12 cellular contexts compared by ENCODE assay signal in genomic region chr4:6761540-6762243, GRCh38. TPM values are rescaled to one million over a fixed set of nuclear protein-coding genes. Genes with fewer than 3 reads are reported as not detected.
DNase-seq lines count a peak whose midpoint lies in the region; TF ChIP-seq lines count a peak whose summit lies in the region.
"Had no signal": no experiment of that assay in that cellular context is flagged by ENCODE, and none has a peak within 500 bp of the region (broad histone marks: within the 10 kb centered on the region; RNA-seq: fewer than 3 reads in every experiment).

No MANE protein-coding gene starts in this region.

- no peaks in the 10 kb centered on the region for H3K9me3 Mint-ChIP-seq in nephron progenitor cell
- H3K9me3 Mint-ChIP-seq: WTC11 had no signal

- H3K27ac ChIP-seq in right atrium auricular region = no peak overlapping the region
- H3K27ac ChIP-seq: SK-N-MC had no signal

- H3K4me1 Mint-ChIP-seq in nephron progenitor cell = peaks cover 11% of the 10 kb centered on the region
- H3K4me1 Mint-ChIP-seq: B cell had no signal

- no peaks in the 10 kb centered on the region for H3K36me3 Mint-ChIP-seq in nephron progenitor cell (ENCODE audit: low read depth)
- H3K36me3 Mint-ChIP-seq: WTC11 had no signal

- no peak overlapping the region for H3K4me3 ChIP-seq in right atrium auricular region
- H3K4me3 ChIP-seq: SK-N-MC had no signal

- no peak overlapping the region for H3K27ac Mint-ChIP-seq in nephron progenitor cell
- H3K27ac Mint-ChIP-seq: B cell, WTC11 had no signal

- no peaks in the 10 kb centered on the region for H3K27me3 ChIP-seq in right atrium auricular region

- H3K4me1 ChIP-seq in right atrium auricular region = no peaks in the 10 kb centered on the region

- DNase-seq in Daoy (ENCODE audit: low read depth) (peak; percentile 38), RPMI8226 (peak; percentile 59), epidermal melanocyte (ENCODE audit: insufficient read length, low spot score) (peak; percentile 25), nucleus accumbens (lab: John Stamatoyannopoulos, UW) (peak in 42 of 56 donors; percentile 21 to 80 (median 55)), nephron progenitor cell (no peak), right atrium auricular region (ENCODE audit: low spot score) (no peak), NCI-H526 treated with DMSO at 0.1 percent for 48 hours (lab: John Stamatoyannopoulos, UW) (no peak)
- DNase-seq in stimulated activated CD4-positive, alpha-beta T cell treated with anti-CD3 and anti-CD28 coated beads, Interleukin-15, amount 100 ng/mL, for 24 hours = no peak
- DNase-seq: NCI-H510A treated with DMSO at 0.1 percent for 48 hours had no signal

- TF ChIP-seq CTCF in nephron progenitor cell (IDR thresholded peaks at IDR 0.05) (no peak), right atrium auricular region (IDR thresholded peaks at IDR 0.05) (no peak)

- H3K9me3 ChIP-seq in right atrium auricular region = no peaks in the 10 kb centered on the region

- H3K4me3 Mint-ChIP-seq in nephron progenitor cell = no peak overlapping the region
- H3K4me3 Mint-ChIP-seq: B cell, WTC11 had no signal

- peaks cover 13% of the 10 kb centered on the region for H3K27me3 Mint-ChIP-seq in nephron progenitor cell (ENCODE audit: low read depth, poor library complexity)

- H3K36me3 ChIP-seq in right atrium auricular region = no peaks in the 10 kb centered on the region

RNA-seq across cellular contexts. Expression of gene KIAA0232, which starts 20.8 kb away (rescaled TPM):
- total RNA-seq in Daoy (2014; rRNA removed; shearing (Covaris generic)) = 9.0 TPM in 2 replicates
- total RNA-seq in right atrium auricular region = 10 to 100 TPM; 47.5 to 69.4 TPM

RNA-seq across cellular contexts. Expression of gene BLOC1S4, which starts 45.7 kb away (rescaled TPM):
- 17.2 and 24.2 TPM in 2 replicates for total RNA-seq in Daoy (2014; rRNA removed; shearing (Covaris generic))
- total RNA-seq in right atrium auricular region = 10 to 100 TPM in 1 of 2 donors, 1 to 10 TPM in 1; 8.4 to 17.4 TPM

RNA-seq across cellular contexts. Expression of gene MRFAP1L1, which starts 52.0 kb away (rescaled TPM):
- 92.5 and 151 TPM in 2 replicates for total RNA-seq in Daoy (2014; rRNA removed; shearing (Covaris generic))
- total RNA-seq in right atrium auricular region = 10 to 100 TPM; 58.2 to 65.3 TPM

Comparison
In these comparisons a context has a peak if more than half of its experiments do, and no peak if none do; other contexts are left out.
1. DNase-seq: peak in Daoy (single experiment), RPMI8226 (single experiment), epidermal melanocyte (single experiment) and nucleus accumbens (42 of 56); none in nephron progenitor cell (single experiment), right atrium auricular region (single experiment), NCI-H526 treated with DMSO at 0.1 percent for 48 hours (single experiment) and stimulated activated CD4-positive, alpha-beta T cell treated with anti-CD3 and anti-CD28 coated beads, Interleukin-15, amount 100 ng/mL, for 24 hours (single experiment).